Comparison of ENCODE assay signal across 1 cellular context in genomic region chr17:75904749-75905521, GRCh38.
TF ChIP-seq lines count a peak whose summit lies in the region.

Gene MRPL38, minus strand, starts transcription at chr17:75904884. Its CDS starts 9 bp downstream, at chr17:75904875.

TF ChIP-seq in HepG2, 621 proteins besides CTCF, POLR2A, EP300 and RAD21 (continued from another document):
- TF ChIP-seq TFE3 (CRISPR knock-in tag; IDR thresholded peaks at IDR 0.05) (peak; percentile 84), PRPF4 (IDR thresholded peaks at IDR 0.05; ENCODE audit: low read depth, low read length, poor library complexity, severe bottlenecking) (no peak), ZNF768 (CRISPR knock-in tag; IDR thresholded peaks at IDR 0.05) (no peak; the same call in none of the 2 replicates), HCFC1 (IDR thresholded peaks at IDR 0.05; ENCODE audit: low read depth, low read length) (peak; percentile 55), ZNF180 (CRISPR knock-in tag; IDR thresholded peaks at IDR 0.05; ENCODE audit: borderline replicate concordance, low read depth) (no peak), PHF20 (CRISPR knock-in tag; IDR thresholded peaks at IDR 0.05) (peak; percentile 82), TSC22D2 (CRISPR knock-in tag; IDR thresholded peaks at IDR 0.05; ENCODE audit: borderline replicate concordance) (peak; percentile 93), BCL3 (CRISPR knock-in tag; IDR thresholded peaks at IDR 0.05) (peak; percentile 99), RBFOX2 (IDR thresholded peaks at IDR 0.05; ENCODE audit: low read depth, low read length) (peak; percentile 91), TEAD2 (CRISPR knock-in tag; IDR thresholded peaks at IDR 0.05) (no peak), AKNA (CRISPR knock-in tag; IDR thresholded peaks at IDR 0.05; ENCODE audit: borderline replicate concordance) (no peak), ATM (IDR thresholded peaks at IDR 0.05; ENCODE audit: borderline replicate concordance) (no peak), TBL1XR1 (IDR thresholded peaks at IDR 0.05; ENCODE audit: borderline replicate concordance, low read length, partially characterized antibody) (no peak), EED (CRISPR knock-in tag; IDR thresholded peaks at IDR 0.05) (peak; percentile 22; the same call in 1 of the 2 replicates), CENPBD1 (CRISPR knock-in tag; IDR thresholded peaks at IDR 0.05; ENCODE audit: borderline replicate concordance, low read depth) (peak; percentile 78; the same call in 1 of the 2 replicates), ZNF343 (CRISPR knock-in tag; IDR thresholded peaks at IDR 0.05) (peak; percentile 89), ZNF883 (CRISPR knock-in tag; IDR thresholded peaks at IDR 0.05; ENCODE audit: not compliant biosample characterization) (peak; percentile 90), ZNF33A (CRISPR knock-in tag; IDR thresholded peaks at IDR 0.05; ENCODE audit: borderline replicate concordance) (peak; percentile 90), JUNB (CRISPR knock-in tag; IDR thresholded peaks at IDR 0.05; ENCODE audit: borderline replicate concordance) (no peak), SRF (IDR thresholded peaks at IDR 0.05; ENCODE audit: low read depth, low read length) (0 out of 2 replicates have a peak, but pooled peaks have one; percentile 0), ZNF280D (CRISPR knock-in tag; IDR thresholded peaks at IDR 0.05) (peak; percentile 51; the same call in 1 of the 2 replicates), RNF2 (conservative IDR thresholded peaks at IDR 0.05; ENCODE audit: low read depth) (peak; percentile 79), GPN1 (CRISPR knock-in tag; IDR thresholded peaks at IDR 0.05; ENCODE audit: borderline replicate concordance) (no peak), ONECUT2 (CRISPR knock-in tag; IDR thresholded peaks at IDR 0.05) (no peak), POGZ (CRISPR knock-in tag; IDR thresholded peaks at IDR 0.05) (peak; percentile 87)
- TF ChIP-seq, protein P1, sequence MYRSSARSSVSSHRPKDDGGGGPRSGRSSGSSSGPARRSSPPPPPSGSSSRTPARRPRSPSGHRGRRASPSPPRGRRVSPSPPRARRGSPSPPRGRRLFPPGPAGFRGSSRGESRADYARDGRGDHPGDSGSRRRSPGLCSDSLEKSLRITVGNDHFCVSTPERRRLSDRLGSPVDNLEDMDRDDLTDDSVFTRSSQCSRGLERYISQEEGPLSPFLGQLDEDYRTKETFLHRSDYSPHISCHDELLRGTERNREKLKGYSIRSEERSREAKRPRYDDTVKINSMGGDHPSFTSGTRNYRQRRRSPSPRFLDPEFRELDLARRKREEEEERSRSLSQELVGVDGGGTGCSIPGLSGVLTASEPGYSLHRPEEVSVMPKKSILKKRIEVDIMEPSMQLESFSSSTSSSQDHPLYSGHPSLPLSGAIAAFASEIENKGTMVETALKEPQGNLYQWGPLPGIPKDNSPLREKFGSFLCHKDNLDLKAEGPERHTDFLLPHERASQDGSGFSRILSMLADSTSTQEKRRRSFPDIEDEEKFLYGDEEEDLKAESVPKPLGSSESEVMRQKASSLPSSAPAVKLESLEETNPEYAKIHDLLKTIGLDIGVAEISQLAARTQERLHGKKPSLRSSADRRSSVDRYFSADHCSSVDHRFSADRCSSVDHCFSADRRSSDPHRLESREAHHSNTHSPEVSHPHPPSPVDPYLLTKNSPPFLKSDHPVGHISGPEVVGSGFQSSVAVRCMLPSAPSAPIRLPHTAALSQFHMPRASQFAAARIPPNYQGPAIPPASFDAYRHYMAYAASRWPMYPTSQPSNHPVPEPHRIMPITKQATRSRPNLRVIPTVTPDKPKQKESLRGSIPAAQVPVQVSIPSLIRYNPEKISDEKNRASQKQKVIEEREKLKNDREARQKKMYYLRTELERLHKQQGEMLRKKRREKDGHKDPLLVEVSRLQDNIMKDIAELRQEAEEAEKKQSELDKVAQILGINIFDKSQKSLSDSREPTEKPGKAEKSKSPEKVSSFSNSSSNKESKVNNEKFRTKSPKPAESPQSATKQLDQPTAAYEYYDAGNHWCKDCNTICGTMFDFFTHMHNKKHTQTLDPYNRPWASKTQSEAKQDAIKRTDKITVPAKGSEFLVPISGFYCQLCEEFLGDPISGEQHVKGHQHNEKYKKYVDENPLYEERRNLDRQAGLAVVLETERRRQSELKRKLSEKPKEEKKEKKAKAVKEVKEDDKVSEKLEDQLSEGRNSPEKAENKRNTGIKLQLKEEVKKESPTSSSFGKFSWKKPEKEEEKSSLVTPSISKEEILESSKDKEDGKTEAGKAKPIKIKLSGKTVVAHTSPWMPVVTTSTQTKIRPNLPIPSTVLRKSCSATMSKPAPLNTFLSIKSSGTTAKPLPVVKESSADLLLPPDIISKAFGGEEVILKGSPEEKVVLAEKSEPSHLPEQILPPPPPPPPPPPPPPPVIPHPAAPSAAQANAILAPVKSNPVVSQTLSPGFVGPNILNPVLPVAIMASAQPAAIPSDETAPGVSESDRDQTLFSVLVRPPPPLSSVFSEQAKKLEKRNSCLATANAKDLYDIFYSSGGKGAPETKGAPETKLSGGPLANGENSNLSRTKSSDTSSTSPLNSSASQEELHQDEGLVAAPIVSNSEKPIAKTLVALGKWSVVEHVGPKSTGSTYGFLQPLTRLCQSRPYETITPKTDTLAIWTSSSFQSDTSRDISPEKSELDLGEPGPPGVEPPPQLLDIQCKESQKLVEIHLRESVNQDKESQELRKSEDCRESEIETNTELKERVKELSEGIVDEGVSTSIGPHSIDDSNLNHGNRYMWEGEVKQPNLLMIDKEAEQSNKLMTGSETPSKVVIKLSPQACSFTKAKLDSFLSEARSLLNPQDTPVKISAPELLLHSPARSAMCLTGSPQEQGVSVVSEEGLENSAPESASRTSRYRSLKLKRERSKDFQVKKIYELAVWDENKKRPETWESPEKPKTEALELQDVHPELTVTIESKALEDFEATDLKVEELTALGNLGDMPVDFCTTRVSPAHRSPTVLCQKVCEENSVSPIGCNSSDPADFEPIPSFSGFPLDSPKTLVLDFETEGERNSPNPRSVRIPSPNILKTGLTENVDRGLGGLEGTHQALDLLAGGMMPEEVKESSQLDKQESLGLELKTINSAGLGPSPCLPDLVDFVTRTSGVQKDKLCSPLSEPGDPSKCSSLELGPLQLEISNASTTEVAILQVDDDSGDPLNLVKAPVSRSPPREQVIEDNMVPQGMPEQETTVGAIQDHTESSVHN (CRISPR knock-in tag; IDR thresholded peaks at IDR 0.05): peak; percentile 94
- TF ChIP-seq, protein P2, sequence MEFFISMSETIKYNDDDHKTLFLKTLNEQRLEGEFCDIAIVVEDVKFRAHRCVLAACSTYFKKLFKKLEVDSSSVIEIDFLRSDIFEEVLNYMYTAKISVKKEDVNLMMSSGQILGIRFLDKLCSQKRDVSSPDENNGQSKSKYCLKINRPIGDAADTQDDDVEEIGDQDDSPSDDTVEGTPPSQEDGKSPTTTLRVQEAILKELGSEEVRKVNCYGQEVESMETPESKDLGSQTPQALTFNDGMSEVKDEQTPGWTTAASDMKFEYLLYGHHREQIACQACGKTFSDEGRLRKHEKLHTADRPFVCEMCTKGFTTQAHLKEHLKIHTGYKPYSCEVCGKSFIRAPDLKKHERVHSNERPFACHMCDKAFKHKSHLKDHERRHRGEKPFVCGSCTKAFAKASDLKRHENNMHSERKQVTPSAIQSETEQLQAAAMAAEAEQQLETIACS (CRISPR knock-in tag; IDR thresholded peaks at IDR 0.05): peak; percentile 63
